8 cellular contexts compared by ENCODE assay signal in the genomic region with DNA sequence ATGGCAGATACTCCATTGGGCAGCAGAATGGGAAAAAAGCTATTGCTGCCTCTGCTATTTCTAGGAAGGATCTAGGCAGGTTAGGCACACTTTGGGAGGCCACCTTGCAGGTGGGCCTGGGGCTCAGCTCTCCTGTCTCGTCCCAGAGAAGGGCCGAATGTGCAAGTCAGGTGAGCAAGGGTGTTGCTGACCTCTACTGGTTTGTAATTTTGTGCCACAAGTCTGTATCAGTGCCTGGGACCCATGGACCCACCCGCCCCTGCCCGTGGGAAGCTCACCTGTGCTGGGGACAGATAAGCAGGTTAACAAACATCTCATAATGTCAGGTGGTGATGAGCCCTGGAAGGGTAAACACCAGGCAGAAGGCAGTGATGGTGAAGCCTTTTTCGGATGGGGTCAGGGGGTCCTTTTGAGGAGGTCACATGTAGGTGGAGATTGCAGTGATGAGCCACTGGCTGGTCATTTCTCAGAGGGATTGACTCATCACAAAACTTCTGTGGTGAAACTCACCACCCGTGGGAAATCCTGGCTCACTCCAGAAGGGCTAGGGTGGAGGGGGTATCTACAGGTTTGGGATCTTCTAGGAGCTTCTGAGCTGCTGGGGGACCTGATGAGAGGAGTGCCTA.
A peak's percentile ranks its signal among the peaks of the same experiment; 100 is the strongest.
DNase-seq lines count a peak whose midpoint lies in the region; ATAC-seq and TF ChIP-seq lines count a peak whose summit lies in the region.

No MANE protein-coding gene starts in this region.

- TF ChIP-seq CTCF in BJ (IDR thresholded peaks at IDR 0.05; ENCODE audit: insufficient read depth, low read depth, low read length) = 0 out of 2 replicates have a peak, but pooled peaks have one; percentile 4
- TF ChIP-seq CTCF in fibroblast of mammary gland (conservative IDR thresholded peaks at IDR 0.05; ENCODE audit: control insufficient read depth, insufficient read depth, low read depth, low read length) = peak; percentile 8
- no peak for TF ChIP-seq CTCF in vagina (IDR thresholded peaks at IDR 0.05)
- no peak for TF ChIP-seq CTCF in left lung (IDR thresholded peaks at IDR 0.05)

- H3K4me1 ChIP-seq in vagina (peaks cover 39% of the 10 kb centered on the region), left lung (peaks cover 8 to 36% of the 10 kb centered on the region in 2 donors)

- DNase-seq in BJ (ENCODE audit: low read depth) (no peak), NCI-H524 treated with DMSO at 0.1 percent for 48 hours (lab: John Stamatoyannopoulos, UW) (peak; percentile 6), fibroblast of mammary gland (ENCODE audit: low read depth) (peak; percentile 89), vagina (ENCODE audit: extremely low spot score in 2 of 2) (no peak), left lung (no peak), NCI-H2107 (lab: John Stamatoyannopoulos, UW) (no peak), RKO (ENCODE audit: low spot score) (no peak)

- intact Hi-C loops in vagina (cut with DNase I) = loop anchor here (10.0 kb wide), 2 partner anchors 123 to 163 kb away; partner anchors contain the start of gene KLF13
- intact Hi-C loops in left lung (cut with DNase I) = no loop called here

- H3K27ac ChIP-seq in vagina = peak overlapping the region; percentile 86
- H3K27ac ChIP-seq in left lung = no peak overlapping the region

- H3K36me3 ChIP-seq in BJ (ENCODE audit: control insufficient read depth, insufficient read depth, low read length) (no peaks in the 10 kb centered on the region), vagina (no peaks in the 10 kb centered on the region), left lung (no peaks in the 10 kb centered on the region)

- CTCF ChIA-PET in BJ (lab: Yijun Ruan, JAX) = interaction anchor here (0.8 to 6.0 kb wide), 54 partner anchors 8 to 831 kb away, joined by 3 to 139 read pairs (median 5); partner anchors contain the start of gene FAN1

- ATAC-seq in GM19035 (IDR thresholded peaks at IDR 0.05; ENCODE audit: unreplicated experiment) (peak; percentile 63), left lung (no peak)

- H3K9me3 ChIP-seq in vagina (peaks cover 4% of the 10 kb centered on the region), left lung (peaks cover 0 to 12% of the 10 kb centered on the region in 2 donors)

- H3K27me3 ChIP-seq in BJ (ENCODE audit: control insufficient read depth, insufficient read depth, low read length) (peaks cover 4% of the 10 kb centered on the region), vagina (no peaks in the 10 kb centered on the region), left lung (peaks cover 0 to 33% of the 10 kb centered on the region in 2 donors)

- no peak overlapping the region for H3K4me3 ChIP-seq in BJ (ENCODE audit: low read depth, low read length)
- no peak overlapping the region for H3K4me3 ChIP-seq in fibroblast of mammary gland (ENCODE audit: control insufficient read depth, low read depth, low read length)
- H3K4me3 ChIP-seq in vagina = no peak overlapping the region
- no peak overlapping the region for H3K4me3 ChIP-seq in left lung

- POLR2A ChIA-PET in BJ (lab: Charles Lee) = interaction anchor here (0.6 kb wide), 1 partner anchor 204 kb away, joined by 4 read pairs; no protein-coding TSS in a partner anchor

- no peak for TF ChIP-seq POLR2A in vagina (IDR thresholded peaks at IDR 0.05)

Comparison
In these comparisons a context has a peak if more than half of its experiments do, and no peak if none do; other contexts are left out.
1. DNase-seq: peak in NCI-H524 treated with DMSO at 0.1 percent for 48 hours (single experiment) and fibroblast of mammary gland (single experiment); none in BJ (single experiment), vagina (0 of 2), left lung (0 of 2), NCI-H2107 (single experiment) and RKO (single experiment).
2. CTCF ChIP-seq: peak in BJ (single experiment) and fibroblast of mammary gland (single experiment); none in vagina (0 of 3) and left lung (0 of 2).